Comparison of ENCODE assay signal across 8 cellular contexts in genomic region chr1:74468982-74469603, GRCh38. TPM values are rescaled to one million over a fixed set of nuclear protein-coding genes. Genes with fewer than 3 reads are reported as not detected.
DNase-seq lines count a peak whose midpoint lies in the region; TF ChIP-seq lines count a peak whose summit lies in the region.

No MANE protein-coding gene starts in this region.

- peak; percentile 68 for TF ChIP-seq CTCF in LNCAP (IDR thresholded peaks at IDR 0.05)
- TF ChIP-seq CTCF in lower leg skin (IDR thresholded peaks at IDR 0.05): no peak

- no peak overlapping the region for H3K27ac Mint-ChIP-seq in activated CD4-positive, alpha-beta memory T cell treated with anti-CD3 and anti-CD28 coated beads for 36 hours

- in situ Hi-C loops in SK-MEL-5 (cut with HindIII; ENCODE audit: low pct_unique_long_range_greater_than_20kb, low sequenced_read_pairs): no loop called here

- no peak for TF ChIP-seq POLR2A in lower leg skin (IDR thresholded peaks at IDR 0.05)

- no peaks in the 10 kb centered on the region for H3K9me3 Mint-ChIP-seq in activated CD4-positive, alpha-beta memory T cell treated with anti-CD3 and anti-CD28 coated beads for 36 hours

- peaks cover 3% of the 10 kb centered on the region for H3K27me3 Mint-ChIP-seq in activated CD4-positive, alpha-beta memory T cell treated with anti-CD3 and anti-CD28 coated beads for 36 hours

- WGBS in lower leg skin, 2 donors: 11 to 13% methylated on average over 2 of the region's 2 CpGs

- CTCF ChIA-PET in activated CD4-positive, alpha-beta memory T cell treated with anti-CD3 and anti-CD28 coated beads for 36 hours (lab: Charles Lee): interaction anchor here (0.8 to 1.5 kb wide), 6 partner anchors 8 to 629 kb away, joined by 3 to 4 read pairs (median 4); no protein-coding TSS in a partner anchor

- intact Hi-C loops in activated CD4-positive, alpha-beta memory T cell treated with anti-CD3 and anti-CD28 coated beads for 36 hours (cut with micrococcal nuclease): loop anchor here (10.0 kb wide), 1 partner anchor 274 kb away; the partner anchor contains the start of genes FPGT and LRRIQ3
- intact Hi-C loops in lower leg skin (cut with DNase I; ENCODE audit: low total_unique reads): no loop called here

- POLR2A ChIA-PET in activated CD4-positive, alpha-beta memory T cell treated with anti-CD3 and anti-CD28 coated beads for 36 hours (lab: Charles Lee): no interaction called here

- no peaks in the 10 kb centered on the region for H3K4me1 Mint-ChIP-seq in activated CD4-positive, alpha-beta memory T cell treated with anti-CD3 and anti-CD28 coated beads for 36 hours (ENCODE audit: low read depth)

- no peaks in the 10 kb centered on the region for H3K36me3 Mint-ChIP-seq in activated CD4-positive, alpha-beta memory T cell treated with anti-CD3 and anti-CD28 coated beads for 36 hours

- no peak overlapping the region for H3K4me3 Mint-ChIP-seq in activated CD4-positive, alpha-beta memory T cell treated with anti-CD3 and anti-CD28 coated beads for 36 hours

- H3K4me3 ChIP-seq in lower leg skin (ENCODE audit: low read depth, poor library complexity, severe bottlenecking): no peak overlapping the region

- DNase-seq in NCI-H1417 (lab: John Stamatoyannopoulos, UW): peak; percentile 30 to 85 (median 59)
- DNase-seq in NCI-H1417 treated with DMSO at 0.1 percent for 48 hours (lab: John Stamatoyannopoulos, UW): no peak
- DNase-seq in SK-MEL-5 (ENCODE audit: low read depth, low spot score): peak; percentile 71
- DNase-seq in fibroblast of the conjunctiva (ENCODE audit: low read depth): peak; percentile 16
- peak; percentile 30 for DNase-seq in retina
- DNase-seq in activated CD4-positive, alpha-beta memory T cell treated with anti-CD3 and anti-CD28 coated beads for 36 hours: no peak
- DNase-seq in lower leg skin (ENCODE audit: low spot score in 2 of 2): no peak

RNA-seq across cellular contexts. Expression of gene LRRC53, which starts 43.3 kb away (rescaled TPM):
- total RNA-seq in SK-MEL-5 (2014; rRNA removed; shearing (Covaris generic)): not detected in 2 replicates
- not detected in 2 replicates for polyA plus RNA-seq in SK-MEL-5 (2015; cell fraction: cytosol; rRNA removed)
- polyA plus RNA-seq in SK-MEL-5 (2015; cell fraction: nucleus; rRNA removed): not detected in 2 replicates
- total RNA-seq in activated CD4-positive, alpha-beta memory T cell treated with anti-CD3 and anti-CD28 coated beads for 36 hours: not detected
- total RNA-seq in lower leg skin: not detected

Comparison
In these comparisons a context has a peak if more than half of its experiments do, and no peak if none do; other contexts are left out.
1. DNase-seq: peak in NCI-H1417 (3 of 3), SK-MEL-5 (single experiment), fibroblast of the conjunctiva (single experiment) and retina (single experiment); none in NCI-H1417 treated with DMSO at 0.1 percent for 48 hours (single experiment), activated CD4-positive, alpha-beta memory T cell treated with anti-CD3 and anti-CD28 coated beads for 36 hours (single experiment) and lower leg skin (0 of 2).